ENCODE assay signal across 35 cellular contexts in the genomic region with DNA sequence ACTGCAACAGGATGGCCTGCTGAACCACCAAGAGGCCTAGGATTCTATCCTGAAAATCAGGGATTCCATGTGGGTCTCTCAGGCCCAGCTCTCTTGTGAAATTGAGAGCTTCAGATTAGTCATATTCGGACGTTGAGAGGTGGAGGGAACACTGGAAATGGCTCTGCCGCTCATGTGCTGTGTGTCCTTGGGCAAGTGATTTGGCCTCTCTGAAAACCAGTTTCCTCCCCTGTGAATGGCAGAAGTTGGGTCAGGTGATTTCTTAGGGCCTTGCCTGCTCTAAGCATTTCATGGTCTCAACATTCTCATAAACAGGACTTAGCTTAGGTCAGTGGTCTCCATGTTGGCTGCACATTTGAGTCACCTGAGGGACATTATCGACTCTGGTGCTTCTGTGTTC.
"Had no signal": no experiment of that assay in that cellular context is flagged by ENCODE, and none has a peak within 500 bp of the region (broad histone marks: within the 10 kb centered on the region; RNA-seq: fewer than 3 reads in every experiment).

No MANE protein-coding gene starts in this region.

- H3K9me3 Mint-ChIP-seq: activated B cell treated with CpG ODN at 0.5 μM for 24 hours; activated CD4-positive, alpha-beta memory T cell treated with anti-CD3 and anti-CD28 coated beads, Interleukin-2, amount 10 ng/mL, durations not matched to agents 7 days and 5 days; activated CD4-positive, alpha-beta T cell treated with anti-CD3 and anti-CD28 coated beads, Interleukin-2, amount 10 ng/mL, durations not matched to agents 7 days and 5 days; activated naive CD4-positive, alpha-beta T cell treated with anti-CD3 and anti-CD28 coated beads, Interleukin-2, amount 10 ng/mL, durations not matched to agents 7 days and 5 days; activated naive CD4-positive, alpha-beta T cell treated with anti-CD3 and anti-CD28 coated beads, Interleukin-2, amount 50 U/mL, for 24 hours; activated naive CD8-positive, alpha-beta T cell treated with anti-CD3 and anti-CD28 coated beads, Interleukin-2, amount 50 U/mL, for 24 hours; activated T-cell treated with anti-CD3 and anti-CD28 coated beads, Interleukin-2, amount 50 U/mL, for 24 hours; activated T-helper 2 cell treated with anti-CD3 and anti-CD28 coated beads, Interferon-gamma antibody, Interleukin-2, Interleukin-4, amounts not matched to agents 10 μg/mL and 5 μg/mL and 100 μg/mL, durations not matched to agents 14 hours and 24 hours and 36 hours; central memory CD8-positive, alpha-beta T cell; T-helper 1 cell treated with Interleukin-12 subunit alpha and Interleukin-12 subunit beta and Interleukin-4 antibody, amounts not matched to agents 30 μg/mL and 1 μg/mL, for 36 hours; T-helper 2 cell treated with Interferon-gamma antibody and Interleukin-4, amounts not matched to agents 5 μg/mL and 100 μg/mL, for 36 hours had no signal

- H3K36me3 ChIP-seq: ascending aorta, cardiac muscle cell had no signal

- H3K4me3 Mint-ChIP-seq: activated B cell treated with CpG ODN at 0.5 μM for 24 hours; activated CD4-positive, alpha-beta memory T cell treated with anti-CD3 and anti-CD28 coated beads, Interleukin-2, amount 10 ng/mL, durations not matched to agents 7 days and 5 days; activated CD4-positive, alpha-beta T cell treated with anti-CD3 and anti-CD28 coated beads, Interleukin-2, amount 10 ng/mL, durations not matched to agents 7 days and 5 days; activated CD8-positive, alpha-beta memory T cell treated with anti-CD3 and anti-CD28 coated beads, Interleukin-2, amount 10 ng/mL, durations not matched to agents 7 days and 5 days; activated CD8-positive, alpha-beta T cell treated with anti-CD3 and anti-CD28 coated beads, Interleukin-2, amount 10 ng/mL, durations not matched to agents 7 days and 5 days; activated naive CD4-positive, alpha-beta T cell treated with anti-CD3 and anti-CD28 coated beads, Interleukin-2, amount 10 ng/mL, durations not matched to agents 7 days and 5 days; activated naive CD4-positive, alpha-beta T cell treated with anti-CD3 and anti-CD28 coated beads, Interleukin-2, amount 50 U/mL, for 24 hours; activated naive CD8-positive, alpha-beta T cell; activated naive CD8-positive, alpha-beta T cell treated with anti-CD3 and anti-CD28 coated beads, Interleukin-2, amount 10 ng/mL, durations not matched to agents 7 days and 5 days; activated naive CD8-positive, alpha-beta T cell treated with anti-CD3 and anti-CD28 coated beads, Interleukin-2, amount 50 U/mL, for 24 hours; activated T-cell treated with anti-CD3 and anti-CD28 coated beads, Interleukin-2, amount 50 U/mL, for 24 hours; brain; central memory CD8-positive, alpha-beta T cell; T-helper 1 cell treated with Interleukin-12 subunit alpha and Interleukin-12 subunit beta and Interleukin-4 antibody, amounts not matched to agents 30 μg/mL and 1 μg/mL, for 36 hours; T-helper 2 cell treated with Interferon-gamma antibody and Interleukin-4, amounts not matched to agents 5 μg/mL and 100 μg/mL, for 36 hours had no signal

- H3K4me1 Mint-ChIP-seq: activated CD4-positive, alpha-beta memory T cell treated with anti-CD3 and anti-CD28 coated beads, Interleukin-2, amount 10 ng/mL, durations not matched to agents 7 days and 5 days; activated naive CD4-positive, alpha-beta T cell treated with anti-CD3 and anti-CD28 coated beads, Interleukin-2, amount 10 ng/mL, durations not matched to agents 7 days and 5 days; activated naive CD4-positive, alpha-beta T cell treated with anti-CD3 and anti-CD28 coated beads, Interleukin-2, amount 50 U/mL, for 24 hours; activated naive CD8-positive, alpha-beta T cell treated with anti-CD3 and anti-CD28 coated beads, Interleukin-2, amount 10 ng/mL, durations not matched to agents 7 days and 5 days; central memory CD8-positive, alpha-beta T cell had no signal

- ATAC-seq: activated CD8-positive, alpha-beta memory T cell treated with anti-CD3 and anti-CD28 coated beads, Interleukin-2, amount 10 ng/mL, durations not matched to agents 7 days and 5 days; activated CD8-positive, alpha-beta T cell treated with anti-CD3 and anti-CD28 coated beads, Interleukin-2, amount 10 ng/mL, durations not matched to agents 7 days and 5 days; activated naive CD8-positive, alpha-beta T cell treated with anti-CD3 and anti-CD28 coated beads, Interleukin-2, amount 50 U/mL, for 24 hours had no signal

- H3K27ac Mint-ChIP-seq: activated CD4-positive, alpha-beta memory T cell treated with anti-CD3 and anti-CD28 coated beads, Interleukin-2, amount 10 ng/mL, durations not matched to agents 7 days and 5 days; activated CD4-positive, alpha-beta T cell treated with anti-CD3 and anti-CD28 coated beads, Interleukin-2, amount 10 ng/mL, durations not matched to agents 7 days and 5 days; activated CD8-positive, alpha-beta memory T cell treated with anti-CD3 and anti-CD28 coated beads, Interleukin-2, amount 10 ng/mL, durations not matched to agents 7 days and 5 days; activated CD8-positive, alpha-beta T cell treated with anti-CD3 and anti-CD28 coated beads, Interleukin-2, amount 10 ng/mL, durations not matched to agents 7 days and 5 days; activated naive CD4-positive, alpha-beta T cell treated with anti-CD3 and anti-CD28 coated beads, Interleukin-2, amount 10 ng/mL, durations not matched to agents 7 days and 5 days; activated naive CD4-positive, alpha-beta T cell treated with anti-CD3 and anti-CD28 coated beads, Interleukin-2, amount 50 U/mL, for 24 hours; activated naive CD8-positive, alpha-beta T cell; activated naive CD8-positive, alpha-beta T cell treated with anti-CD3 and anti-CD28 coated beads, Interleukin-2, amount 10 ng/mL, durations not matched to agents 7 days and 5 days; activated naive CD8-positive, alpha-beta T cell treated with anti-CD3 and anti-CD28 coated beads, Interleukin-2, amount 50 U/mL, for 24 hours; activated T-cell treated with anti-CD3 and anti-CD28 coated beads, Interleukin-2, amount 50 U/mL, for 24 hours; activated T-helper 2 cell treated with anti-CD3 and anti-CD28 coated beads, Interferon-gamma antibody, Interleukin-2, Interleukin-4, amounts not matched to agents 10 μg/mL and 5 μg/mL and 100 μg/mL, durations not matched to agents 14 hours and 24 hours and 36 hours; brain; T-helper 1 cell treated with Interleukin-12 subunit alpha and Interleukin-12 subunit beta and Interleukin-4 antibody, amounts not matched to agents 30 μg/mL and 1 μg/mL, for 36 hours; T-helper 2 cell treated with Interferon-gamma antibody and Interleukin-4, amounts not matched to agents 5 μg/mL and 100 μg/mL, for 36 hours had no signal

- H3K27ac ChIP-seq: ascending aorta, cardiac muscle cell, VCaP had no signal

- H3K27me3 ChIP-seq: ascending aorta, cardiac muscle cell had no signal

- H3K4me1 ChIP-seq: ascending aorta had no signal

- H3K36me3 Mint-ChIP-seq: activated CD8-positive, alpha-beta memory T cell treated with anti-CD3 and anti-CD28 coated beads, Interleukin-2, amount 10 ng/mL, durations not matched to agents 7 days and 5 days; activated naive CD4-positive, alpha-beta T cell treated with anti-CD3 and anti-CD28 coated beads, Interleukin-2, amount 10 ng/mL, durations not matched to agents 7 days and 5 days; activated naive CD4-positive, alpha-beta T cell treated with anti-CD3 and anti-CD28 coated beads, Interleukin-2, amount 50 U/mL, for 24 hours; activated naive CD8-positive, alpha-beta T cell; activated naive CD8-positive, alpha-beta T cell treated with anti-CD3 and anti-CD28 coated beads, Interleukin-2, amount 10 ng/mL, durations not matched to agents 7 days and 5 days; brain had no signal

- H3K27me3 Mint-ChIP-seq: activated B cell treated with CpG ODN at 0.5 μM for 24 hours; activated CD4-positive, alpha-beta T cell treated with anti-CD3 and anti-CD28 coated beads, Interleukin-2, amount 10 ng/mL, durations not matched to agents 7 days and 5 days had no signal

- H3K4me3 ChIP-seq: ascending aorta, cardiac muscle cell had no signal

- DNase-seq: activated B cell treated with CpG ODN at 0.5 μM for 24 hours; activated CD4-positive, alpha-beta memory T cell treated with anti-CD3 and anti-CD28 coated beads, Interleukin-2, amount 10 ng/mL, durations not matched to agents 7 days and 5 days; activated CD4-positive, alpha-beta T cell treated with anti-CD3 and anti-CD28 coated beads for 4 hours; activated CD4-positive, alpha-beta T cell treated with anti-CD3 and anti-CD28 coated beads, Interleukin-2, amount 10 ng/mL, durations not matched to agents 7 days and 5 days; activated CD4-positive, alpha-beta T cell treated with anti-CD3 and anti-CD28 coated beads, Interleukin-2, amount 50 U/mL, for 48 hours; activated CD4-positive, CD25-positive, alpha-beta regulatory T cell treated with anti-CD3 and anti-CD28 coated beads, Interleukin-2, amount 50 U/mL, for 72 hours; activated CD8-positive, alpha-beta memory T cell treated with anti-CD3 and anti-CD28 coated beads for 24 hours; activated CD8-positive, alpha-beta memory T cell treated with anti-CD3 and anti-CD28 coated beads, Interleukin-2, amount 10 ng/mL, durations not matched to agents 7 days and 5 days; activated CD8-positive, alpha-beta memory T cell treated with anti-CD3 and anti-CD28 coated beads, Interleukin-2, amount 50 U/mL, for 48 hours; activated CD8-positive, alpha-beta T cell treated with anti-CD3 and anti-CD28 coated beads, Interleukin-2, amount 10 ng/mL, durations not matched to agents 7 days and 5 days; activated effector memory CD4-positive, alpha-beta T cell treated with Interleukin-2 at 50 U/mL for 16 hours; activated gamma-delta T cell; activated naive CD4-positive, alpha-beta T cell treated with anti-CD3 and anti-CD28 coated beads, Interleukin-2, amount 10 ng/mL, durations not matched to agents 7 days and 5 days; activated naive CD4-positive, alpha-beta T cell treated with Interleukin-2 at 50 U/mL for 16 hours; activated naive CD8-positive, alpha-beta T cell treated with anti-CD3 and anti-CD28 coated beads, Interleukin-2, amount 10 ng/mL, durations not matched to agents 7 days and 5 days; activated naive CD8-positive, alpha-beta T cell treated with anti-CD3 and anti-CD28 coated beads, Interleukin-2, amount 50 U/mL, for 24 hours; activated T-cell treated with anti-CD3 and anti-CD28 coated beads, Interleukin-2, amount 50 U/mL, for 24 hours; activated T-cell treated with anti-CD3 and anti-CD28 coated beads, Interleukin-2, amount 50 U/mL, for 48 hours; amygdala; anterior cingulate cortex; caudate nucleus; cerebellar nuclear complex; T-helper 1 cell; T-helper 2 cell; T-helper 9 cell had no signal
